ENCODE assay signal across 8 cellular contexts in the genomic region with DNA sequence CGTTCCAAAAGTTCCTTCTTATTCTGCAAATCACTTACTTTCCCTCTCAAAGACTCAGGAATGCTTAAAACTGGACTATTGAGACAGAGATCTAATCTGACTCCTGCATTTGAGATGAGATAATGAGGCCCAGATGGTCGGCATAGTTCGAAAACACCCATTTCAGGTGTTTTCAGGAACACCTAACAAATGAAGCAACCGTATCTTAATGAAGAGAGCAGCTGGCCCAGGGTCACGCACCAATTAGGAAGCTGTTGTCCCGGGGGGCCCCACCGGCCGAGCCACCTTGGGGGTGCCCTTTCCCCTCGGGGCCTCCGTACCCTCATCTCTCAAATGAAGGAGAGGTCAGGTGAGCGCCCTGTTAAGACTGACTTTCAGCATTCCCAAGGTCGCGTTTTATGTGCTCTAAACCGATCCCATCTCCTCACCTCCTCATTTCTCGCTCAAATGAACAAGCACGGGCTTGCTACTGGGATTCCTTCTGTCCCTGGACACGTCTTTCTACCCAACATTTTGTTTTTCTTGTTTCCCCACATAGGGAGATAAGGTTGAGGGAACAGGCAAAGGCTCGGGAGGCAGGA. TPM values are rescaled to one million over a fixed set of nuclear protein-coding genes. Genes with fewer than 3 reads are reported as not detected.
DNase-seq lines count a peak whose midpoint lies in the region; ATAC-seq lines count a peak whose summit lies in the region.

No MANE protein-coding gene starts in this region.

- H3K27ac Mint-ChIP-seq in activated T-helper 17 cell treated with anti-CD3 and anti-CD28 coated beads, Interleukin-2, amount 50 U/mL, for 72 hours, result peak overlapping the region; percentile 96

- H3K27me3 ChIP-seq in skeletal muscle tissue (ENCODE audit: control insufficient read depth in 3 of 3, insufficient read depth in 3 of 3, low read length in 3 of 3), result no peaks in the 10 kb centered on the region

- ATAC-seq in activated T-helper 17 cell treated with anti-CD3 and anti-CD28 coated beads, Interleukin-2, amount 50 U/mL, for 72 hours (replicated peaks), result no peak
- no peak for ATAC-seq in HG03139 (IDR thresholded peaks at IDR 0.05; ENCODE audit: unreplicated experiment)

- H3K4me3 Mint-ChIP-seq in activated T-helper 17 cell treated with anti-CD3 and anti-CD28 coated beads, Interleukin-2, amount 50 U/mL, for 72 hours, result peak overlapping the region; percentile 94

- DNase-seq in NCI-H82 (lab: John Stamatoyannopoulos, UW), result peak; percentile 16
- DNase-seq in NCI-H82 treated with DMSO at 0.1 percent for 48 hours (lab: John Stamatoyannopoulos, UW; ENCODE audit: unreplicated experiment), result no peak
- peak; percentile 50 for DNase-seq in hepatic stellate cell (ENCODE audit: low spot score)
- no peak for DNase-seq in LoVo (ENCODE audit: low spot score)
- DNase-seq in NCI-H748 (lab: John Stamatoyannopoulos, UW; ENCODE audit: unreplicated experiment), result no peak

- peaks cover 4% of the 10 kb centered on the region for H3K27me3 Mint-ChIP-seq in activated T-helper 17 cell treated with anti-CD3 and anti-CD28 coated beads, Interleukin-2, amount 50 U/mL, for 72 hours

- H3K36me3 Mint-ChIP-seq in activated T-helper 17 cell treated with anti-CD3 and anti-CD28 coated beads, Interleukin-2, amount 50 U/mL, for 72 hours (ENCODE audit: low read depth), result peaks cover 10% of the 10 kb centered on the region

- peak overlapping the region; percentile 81 to 94 (median 85) for H3K9ac ChIP-seq in skeletal muscle tissue (ENCODE audit: low read depth in 1 of 3, low read length in 3 of 3)

- peak overlapping the region; percentile 89 to 94 (median 89) for H3K4me3 ChIP-seq in skeletal muscle tissue (ENCODE audit: low read length in 3 of 3)

- peaks cover 23 to 33% (median 27%) of the 10 kb centered on the region in 3 donors for H3K4me1 ChIP-seq in skeletal muscle tissue (ENCODE audit: control insufficient read depth in 3 of 3, insufficient read depth in 3 of 3, low read length in 3 of 3)

- H3K4me1 Mint-ChIP-seq in activated T-helper 17 cell treated with anti-CD3 and anti-CD28 coated beads, Interleukin-2, amount 50 U/mL, for 72 hours, result peaks cover 10% of the 10 kb centered on the region

- H3K27ac ChIP-seq in skeletal muscle tissue (ENCODE audit: low read depth, low read length), result peak overlapping the region; percentile 75

- H3K9me3 Mint-ChIP-seq in activated T-helper 17 cell treated with anti-CD3 and anti-CD28 coated beads, Interleukin-2, amount 50 U/mL, for 72 hours, result no peaks in the 10 kb centered on the region

- H3K9me3 ChIP-seq in skeletal muscle tissue (ENCODE audit: control insufficient read depth in 3 of 3, low read length in 3 of 3), result no peaks in the 10 kb centered on the region

- peaks cover 10 to 19% (median 13%) of the 10 kb centered on the region in 3 donors for H3K36me3 ChIP-seq in skeletal muscle tissue (ENCODE audit: control insufficient read depth in 3 of 3, insufficient read depth in 3 of 3, low read length in 3 of 3)

RNA-seq across cellular contexts. Expression of gene LRPAP1, which starts 0.8 kb away (rescaled TPM):
- total RNA-seq in activated T-helper 17 cell treated with anti-CD3 and anti-CD28 coated beads, Interleukin-2, amount 50 U/mL, for 72 hours, result 10 to 100 TPM; 46.9 to 67.5 TPM
- total RNA-seq in skeletal muscle tissue, result 15.7 TPM

Comparison
In these comparisons a context has a peak if more than half of its experiments do, and no peak if none do; other contexts are left out.
1. DNase-seq: peak in NCI-H82 (single experiment) and hepatic stellate cell (single experiment); none in NCI-H82 treated with DMSO at 0.1 percent for 48 hours (single experiment), LoVo (single experiment) and NCI-H748 (single experiment).